Comparison of ENCODE assay signal across 2 cellular contexts in the genomic region with DNA sequence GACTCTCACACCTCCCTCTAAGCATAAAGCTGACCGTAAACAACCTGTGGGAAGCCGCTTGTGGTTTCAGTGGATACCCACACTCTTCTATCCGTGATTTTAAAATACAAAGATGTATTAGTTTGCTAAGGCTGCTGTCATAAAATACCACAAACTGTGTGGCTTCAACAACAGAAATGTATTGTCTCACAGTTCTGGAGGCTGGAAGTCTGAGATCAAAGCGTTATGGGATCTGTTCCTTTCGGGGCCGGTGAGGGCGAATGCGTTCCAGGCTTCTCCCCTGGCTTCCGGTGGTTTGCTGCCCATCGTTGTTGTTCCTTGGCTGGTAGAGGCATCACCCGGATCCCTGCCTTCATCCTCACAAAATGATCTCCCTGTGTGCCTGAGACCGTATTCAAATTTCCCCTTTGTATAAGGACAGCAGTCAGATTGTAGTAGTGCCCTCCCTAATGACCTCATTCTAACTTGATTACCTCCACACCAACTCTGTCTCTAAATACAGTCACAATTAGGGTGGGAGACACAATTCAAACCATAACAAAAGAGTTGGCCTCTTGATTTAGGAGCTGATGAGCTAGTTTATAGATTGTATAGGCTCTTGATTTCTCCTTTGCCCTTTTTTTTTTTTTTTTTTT.
TF ChIP-seq lines count a peak whose summit lies in the region.

No MANE protein-coding gene starts in this region.

TF ChIP-seq in HEK293, 187 proteins besides CTCF, POLR2A, EP300 and RAD21 (continues in another document):
- TF ChIP-seq REPIN1 (tag by site-specific recombination; IDR thresholded peaks at IDR 0.05; ENCODE audit: low read depth) (no peak), ZNF837 (tag by site-specific recombination; IDR thresholded peaks at IDR 0.05) (no peak), ZNF530 (tag by site-specific recombination; IDR thresholded peaks at IDR 0.05; ENCODE audit: low read depth) (no peak), ZNF18 (tag by site-specific recombination; IDR thresholded peaks at IDR 0.05) (no peak), ZNF776 (tag by site-specific recombination; IDR thresholded peaks at IDR 0.05; ENCODE audit: borderline replicate concordance) (no peak), ZNF221 (tag by site-specific recombination; IDR thresholded peaks at IDR 0.05; ENCODE audit: borderline replicate concordance) (no peak), ZSCAN4 (tag by site-specific recombination; IDR thresholded peaks at IDR 0.05) (no peak), ZNF398 (tag by site-specific recombination; IDR thresholded peaks at IDR 0.05) (no peak), ZNF600 (tag by site-specific recombination; IDR thresholded peaks at IDR 0.05) (no peak), ZNF341 (tag by site-specific recombination; IDR thresholded peaks at IDR 0.05; ENCODE audit: low read depth) (no peak), BCL11B (tag by site-specific recombination; IDR thresholded peaks at IDR 0.05; ENCODE audit: low read depth) (no peak), ZNF426 (tag by site-specific recombination; IDR thresholded peaks at IDR 0.05) (no peak)
- TF ChIP-seq, protein P1, sequence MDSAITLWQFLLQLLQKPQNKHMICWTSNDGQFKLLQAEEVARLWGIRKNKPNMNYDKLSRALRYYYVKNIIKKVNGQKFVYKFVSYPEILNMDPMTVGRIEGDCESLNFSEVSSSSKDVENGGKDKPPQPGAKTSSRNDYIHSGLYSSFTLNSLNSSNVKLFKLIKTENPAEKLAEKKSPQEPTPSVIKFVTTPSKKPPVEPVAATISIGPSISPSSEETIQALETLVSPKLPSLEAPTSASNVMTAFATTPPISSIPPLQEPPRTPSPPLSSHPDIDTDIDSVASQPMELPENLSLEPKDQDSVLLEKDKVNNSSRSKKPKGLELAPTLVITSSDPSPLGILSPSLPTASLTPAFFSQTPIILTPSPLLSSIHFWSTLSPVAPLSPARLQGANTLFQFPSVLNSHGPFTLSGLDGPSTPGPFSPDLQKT (IDR thresholded peaks at IDR 0.05; ENCODE audit: borderline replicate concordance, low read depth, low read length), result no peak
- TF ChIP-seq, protein P2, sequence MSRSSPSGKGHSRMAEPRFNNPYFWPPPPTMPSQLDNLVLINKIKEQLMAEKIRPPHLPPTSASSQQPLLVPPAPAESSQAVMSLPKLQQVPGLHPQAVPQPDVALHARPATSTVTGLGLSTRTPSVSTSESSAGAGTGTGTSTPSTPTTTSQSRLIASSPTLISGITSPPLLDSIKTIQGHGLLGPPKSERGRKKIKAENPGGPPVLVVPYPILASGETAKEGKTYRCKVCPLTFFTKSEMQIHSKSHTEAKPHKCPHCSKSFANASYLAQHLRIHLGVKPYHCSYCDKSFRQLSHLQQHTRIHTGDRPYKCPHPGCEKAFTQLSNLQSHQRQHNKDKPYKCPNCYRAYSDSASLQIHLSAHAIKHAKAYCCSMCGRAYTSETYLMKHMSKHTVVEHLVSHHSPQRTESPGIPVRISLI (tag by site-specific recombination; IDR thresholded peaks at IDR 0.05), result 0 out of 2 replicates have a peak, but pooled peaks have one; percentile 62
- TF ChIP-seq, protein P3, sequence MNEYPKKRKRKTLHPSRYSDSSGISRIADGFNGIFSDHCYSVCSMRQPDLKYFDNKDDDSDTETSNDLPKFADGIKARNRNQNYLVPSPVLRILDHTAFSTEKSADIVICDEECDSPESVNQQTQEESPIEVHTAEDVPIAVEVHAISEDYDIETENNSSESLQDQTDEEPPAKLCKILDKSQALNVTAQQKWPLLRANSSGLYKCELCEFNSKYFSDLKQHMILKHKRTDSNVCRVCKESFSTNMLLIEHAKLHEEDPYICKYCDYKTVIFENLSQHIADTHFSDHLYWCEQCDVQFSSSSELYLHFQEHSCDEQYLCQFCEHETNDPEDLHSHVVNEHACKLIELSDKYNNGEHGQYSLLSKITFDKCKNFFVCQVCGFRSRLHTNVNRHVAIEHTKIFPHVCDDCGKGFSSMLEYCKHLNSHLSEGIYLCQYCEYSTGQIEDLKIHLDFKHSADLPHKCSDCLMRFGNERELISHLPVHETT (tag by site-specific recombination; IDR thresholded peaks at IDR 0.05), result no peak
- TF ChIP-seq, protein P4, sequence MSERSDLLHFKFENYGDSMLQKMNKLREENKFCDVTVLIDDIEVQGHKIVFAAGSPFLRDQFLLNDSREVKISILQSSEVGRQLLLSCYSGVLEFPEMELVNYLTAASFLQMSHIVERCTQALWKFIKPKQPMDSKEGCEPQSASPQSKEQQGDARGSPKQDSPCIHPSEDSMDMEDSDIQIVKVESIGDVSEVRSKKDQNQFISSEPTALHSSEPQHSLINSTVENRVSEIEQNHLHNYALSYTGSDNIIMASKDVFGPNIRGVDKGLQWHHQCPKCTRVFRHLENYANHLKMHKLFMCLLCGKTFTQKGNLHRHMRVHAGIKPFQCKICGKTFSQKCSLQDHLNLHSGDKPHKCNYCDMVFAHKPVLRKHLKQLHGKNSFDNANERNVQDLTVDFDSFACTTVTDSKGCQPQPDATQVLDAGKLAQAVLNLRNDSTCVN (tag by site-specific recombination; optimal IDR thresholded peaks at IDR 0.05), result no peak

TF ChIP-seq in H1, 55 proteins besides CTCF, POLR2A, EP300 and RAD21:
- TF ChIP-seq BRCA1 (IDR thresholded peaks at IDR 0.05; ENCODE audit: low read depth, low read length) (no peak), CBX5 (IDR thresholded peaks at IDR 0.05; ENCODE audit: low read depth, low read length) (no peak), SAP30 (IDR thresholded peaks at IDR 0.05; ENCODE audit: insufficient read depth, insufficient replicate concordance, low read length) (no peak), JUND (IDR thresholded peaks at IDR 0.05; ENCODE audit: low read length) (no peak), SP4 (IDR thresholded peaks at IDR 0.05; ENCODE audit: low read length) (no peak), SP2 (IDR thresholded peaks at IDR 0.05; ENCODE audit: low read length) (no peak), RFX5 (IDR thresholded peaks at IDR 0.05; ENCODE audit: borderline replicate concordance, low read depth, low read length) (no peak), PHF8 (conservative IDR thresholded peaks at IDR 0.05; ENCODE audit: low read depth, low read length) (no peak), CTBP2 (IDR thresholded peaks at IDR 0.05; ENCODE audit: borderline replicate concordance, insufficient read depth, insufficient read length, low read length) (no peak), HDAC6 (IDR thresholded peaks at IDR 0.05; ENCODE audit: low read depth, low read length) (no peak), GTF2F1 (IDR thresholded peaks at IDR 0.05; ENCODE audit: borderline replicate concordance, low read depth, low read length) (no peak)
- TF ChIP-seq, protein P5, sequence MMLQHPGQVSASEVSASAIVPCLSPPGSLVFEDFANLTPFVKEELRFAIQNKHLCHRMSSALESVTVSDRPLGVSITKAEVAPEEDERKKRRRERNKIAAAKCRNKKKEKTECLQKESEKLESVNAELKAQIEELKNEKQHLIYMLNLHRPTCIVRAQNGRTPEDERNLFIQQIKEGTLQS (IDR thresholded peaks at IDR 0.05; ENCODE audit: insufficient read depth, low read depth, low read length), result no peak
